13 cellular contexts compared by ENCODE assay signal in the genomic region with DNA sequence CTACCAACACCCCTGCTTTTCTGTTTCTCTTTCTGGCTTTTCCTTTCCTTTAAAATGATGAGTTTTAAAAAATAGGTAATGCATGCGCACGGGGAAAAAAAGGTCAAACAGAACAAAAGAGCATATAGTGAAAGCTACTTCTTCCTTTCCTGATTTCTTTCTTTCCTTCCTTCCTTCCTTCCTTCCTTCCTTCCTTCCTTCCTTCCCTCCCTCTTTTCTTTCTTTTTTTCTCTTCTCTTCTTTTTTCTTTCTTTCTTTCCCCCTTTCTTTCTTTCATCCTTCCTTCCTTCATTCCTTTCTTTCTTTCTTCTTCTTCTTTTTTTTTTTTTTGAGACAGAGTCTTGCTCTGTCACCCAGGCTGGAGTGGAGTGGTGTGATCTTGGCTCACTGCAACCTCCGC. TPM values are rescaled to one million over a fixed set of nuclear protein-coding genes. Genes with fewer than 3 reads are reported as not detected.
"Had no signal": no experiment of that assay in that cellular context is flagged by ENCODE, and none has a peak within 500 bp of the region (broad histone marks: within the 10 kb centered on the region; RNA-seq: fewer than 3 reads in every experiment).

No MANE protein-coding gene starts in this region.

RNA-seq across cellular contexts. Expression of a gene that starts 35.5 kb away (rescaled TPM):
- total RNA-seq: natural killer cell treated with Interleukin-12 subunit alpha and Interleukin-12 subunit beta and Interleukin-15 and Interleukin-18, amount 100 ng/mL, for 72 hours; osteocyte; pulmonary artery endothelial cell; smooth muscle cell; urinary bladder had no signal

RNA-seq across cellular contexts. Expression of a gene that starts 42.2 kb away (rescaled TPM):
- total RNA-seq: naive thymus-derived CD8-positive, alpha-beta T cell; natural killer cell treated with Interleukin-12 subunit alpha and Interleukin-12 subunit beta and Interleukin-15 and Interleukin-18, amount 100 ng/mL, for 72 hours; omental fat pad; osteocyte; posterior vena cava; pulmonary artery endothelial cell; right atrium auricular region; sciatic nerve; smooth muscle cell; spleen; transverse colon; upper lobe of right lung; urinary bladder had no signal
